1 cellular context compared by ENCODE assay signal in the genomic region with DNA sequence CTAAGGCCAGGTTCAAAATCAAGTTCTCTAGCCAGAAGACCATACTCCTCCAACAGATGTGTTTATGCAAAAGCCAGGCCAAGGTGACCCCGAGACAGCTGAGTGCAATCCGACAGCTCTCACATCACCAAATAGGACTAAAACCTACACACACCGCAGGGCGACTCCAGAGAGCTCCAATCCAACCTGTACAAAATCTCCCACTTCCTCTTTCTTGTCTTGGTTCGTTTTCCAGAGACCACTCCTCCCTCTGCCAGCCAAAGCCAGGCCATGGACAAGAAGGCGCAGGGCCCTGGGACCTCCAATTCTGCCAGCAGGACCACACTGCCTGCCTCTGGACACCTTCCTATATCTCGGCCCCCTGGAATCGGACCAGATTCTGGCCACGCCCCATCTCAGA.
TF ChIP-seq lines count a peak whose summit lies in the region.

No MANE protein-coding gene starts in this region.

TF ChIP-seq in GM12878, 131 proteins besides CTCF, POLR2A, EP300 and RAD21:
- TF ChIP-seq SPI1 (IDR thresholded peaks at IDR 0.05; ENCODE audit: borderline replicate concordance, insufficient read depth, low read depth, low read length) = peak; percentile 68; the same call in 1 of the 2 replicates
- TF ChIP-seq, protein P1, sequence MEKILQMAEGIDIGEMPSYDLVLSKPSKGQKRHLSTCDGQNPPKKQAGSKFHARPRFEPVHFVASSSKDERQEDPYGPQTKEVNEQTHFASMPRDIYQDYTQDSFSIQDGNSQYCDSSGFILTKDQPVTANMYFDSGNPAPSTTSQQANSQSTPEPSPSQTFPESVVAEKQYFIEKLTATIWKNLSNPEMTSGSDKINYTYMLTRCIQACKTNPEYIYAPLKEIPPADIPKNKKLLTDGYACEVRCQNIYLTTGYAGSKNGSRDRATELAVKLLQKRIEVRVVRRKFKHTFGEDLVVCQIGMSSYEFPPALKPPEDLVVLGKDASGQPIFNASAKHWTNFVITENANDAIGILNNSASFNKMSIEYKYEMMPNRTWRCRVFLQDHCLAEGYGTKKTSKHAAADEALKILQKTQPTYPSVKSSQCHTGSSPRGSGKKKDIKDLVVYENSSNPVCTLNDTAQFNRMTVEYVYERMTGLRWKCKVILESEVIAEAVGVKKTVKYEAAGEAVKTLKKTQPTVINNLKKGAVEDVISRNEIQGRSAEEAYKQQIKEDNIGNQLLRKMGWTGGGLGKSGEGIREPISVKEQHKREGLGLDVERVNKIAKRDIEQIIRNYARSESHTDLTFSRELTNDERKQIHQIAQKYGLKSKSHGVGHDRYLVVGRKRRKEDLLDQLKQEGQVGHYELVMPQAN (conservative IDR thresholded peaks at IDR 0.05) = no peak
- no peak for TF ChIP-seq SIN3A (IDR thresholded peaks at IDR 0.05; ENCODE audit: low read depth, low read length)
- no peak for TF ChIP-seq RUNX3 (IDR thresholded peaks at IDR 0.05; ENCODE audit: low read length)
TF ChIP-seq in GM12878: peak in this region for 1.
